1 cellular context compared by ENCODE assay signal in the genomic region with DNA sequence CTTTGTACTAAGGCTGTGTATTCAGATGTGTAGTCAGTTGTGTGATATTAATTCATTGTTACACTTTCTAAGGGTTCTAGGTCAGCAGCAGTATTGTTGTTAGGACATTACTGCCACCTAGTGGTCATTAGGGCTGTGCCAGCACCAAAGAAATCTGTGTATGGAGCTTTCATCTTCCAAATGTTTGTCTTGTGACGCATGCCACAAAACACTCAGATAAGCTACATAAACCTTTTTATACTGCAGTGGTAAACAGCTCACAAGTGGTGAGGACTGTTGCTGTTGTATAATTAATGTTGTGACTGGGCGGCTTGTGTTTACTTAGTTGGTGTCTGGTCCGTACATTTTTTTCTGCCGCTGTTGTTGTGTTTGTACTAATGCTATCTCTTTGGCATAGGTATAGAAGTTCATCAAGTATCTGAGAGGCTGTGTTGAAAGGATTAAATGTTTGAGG.
TF ChIP-seq lines count a peak whose summit lies in the region.

No MANE protein-coding gene starts in this region.

TF ChIP-seq in HepG2, 621 proteins besides CTCF, POLR2A, EP300 and RAD21 (continued from another document and continues in another):
- TF ChIP-seq, protein P1, sequence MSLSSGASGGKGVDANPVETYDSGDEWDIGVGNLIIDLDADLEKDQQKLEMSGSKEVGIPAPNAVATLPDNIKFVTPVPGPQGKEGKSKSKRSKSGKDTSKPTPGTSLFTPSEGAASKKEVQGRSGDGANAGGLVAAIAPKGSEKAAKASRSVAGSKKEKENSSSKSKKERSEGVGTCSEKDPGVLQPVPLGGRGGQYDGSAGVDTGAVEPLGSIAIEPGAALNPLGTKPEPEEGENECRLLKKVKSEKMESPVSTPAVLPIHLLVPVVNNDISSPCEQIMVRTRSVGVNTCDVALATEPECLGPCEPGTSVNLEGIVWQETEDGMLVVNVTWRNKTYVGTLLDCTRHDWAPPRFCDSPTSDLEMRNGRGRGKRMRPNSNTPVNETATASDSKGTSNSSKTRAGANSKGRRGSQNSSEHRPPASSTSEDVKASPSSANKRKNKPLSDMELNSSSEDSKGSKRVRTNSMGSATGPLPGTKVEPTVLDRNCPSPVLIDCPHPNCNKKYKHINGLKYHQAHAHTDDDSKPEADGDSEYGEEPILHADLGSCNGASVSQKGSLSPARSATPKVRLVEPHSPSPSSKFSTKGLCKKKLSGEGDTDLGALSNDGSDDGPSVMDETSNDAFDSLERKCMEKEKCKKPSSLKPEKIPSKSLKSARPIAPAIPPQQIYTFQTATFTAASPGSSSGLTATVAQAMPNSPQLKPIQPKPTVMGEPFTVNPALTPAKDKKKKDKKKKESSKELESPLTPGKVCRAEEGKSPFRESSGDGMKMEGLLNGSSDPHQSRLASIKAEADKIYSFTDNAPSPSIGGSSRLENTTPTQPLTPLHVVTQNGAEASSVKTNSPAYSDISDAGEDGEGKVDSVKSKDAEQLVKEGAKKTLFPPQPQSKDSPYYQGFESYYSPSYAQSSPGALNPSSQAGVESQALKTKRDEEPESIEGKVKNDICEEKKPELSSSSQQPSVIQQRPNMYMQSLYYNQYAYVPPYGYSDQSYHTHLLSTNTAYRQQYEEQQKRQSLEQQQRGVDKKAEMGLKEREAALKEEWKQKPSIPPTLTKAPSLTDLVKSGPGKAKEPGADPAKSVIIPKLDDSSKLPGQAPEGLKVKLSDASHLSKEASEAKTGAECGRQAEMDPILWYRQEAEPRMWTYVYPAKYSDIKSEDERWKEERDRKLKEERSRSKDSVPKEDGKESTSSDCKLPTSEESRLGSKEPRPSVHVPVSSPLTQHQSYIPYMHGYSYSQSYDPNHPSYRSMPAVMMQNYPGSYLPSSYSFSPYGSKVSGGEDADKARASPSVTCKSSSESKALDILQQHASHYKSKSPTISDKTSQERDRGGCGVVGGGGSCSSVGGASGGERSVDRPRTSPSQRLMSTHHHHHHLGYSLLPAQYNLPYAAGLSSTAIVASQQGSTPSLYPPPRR (CRISPR knock-in tag; IDR thresholded peaks at IDR 0.05; ENCODE audit: borderline replicate concordance): peak; percentile 26; the same call in 1 of the 2 replicates
- TF ChIP-seq, protein P2, sequence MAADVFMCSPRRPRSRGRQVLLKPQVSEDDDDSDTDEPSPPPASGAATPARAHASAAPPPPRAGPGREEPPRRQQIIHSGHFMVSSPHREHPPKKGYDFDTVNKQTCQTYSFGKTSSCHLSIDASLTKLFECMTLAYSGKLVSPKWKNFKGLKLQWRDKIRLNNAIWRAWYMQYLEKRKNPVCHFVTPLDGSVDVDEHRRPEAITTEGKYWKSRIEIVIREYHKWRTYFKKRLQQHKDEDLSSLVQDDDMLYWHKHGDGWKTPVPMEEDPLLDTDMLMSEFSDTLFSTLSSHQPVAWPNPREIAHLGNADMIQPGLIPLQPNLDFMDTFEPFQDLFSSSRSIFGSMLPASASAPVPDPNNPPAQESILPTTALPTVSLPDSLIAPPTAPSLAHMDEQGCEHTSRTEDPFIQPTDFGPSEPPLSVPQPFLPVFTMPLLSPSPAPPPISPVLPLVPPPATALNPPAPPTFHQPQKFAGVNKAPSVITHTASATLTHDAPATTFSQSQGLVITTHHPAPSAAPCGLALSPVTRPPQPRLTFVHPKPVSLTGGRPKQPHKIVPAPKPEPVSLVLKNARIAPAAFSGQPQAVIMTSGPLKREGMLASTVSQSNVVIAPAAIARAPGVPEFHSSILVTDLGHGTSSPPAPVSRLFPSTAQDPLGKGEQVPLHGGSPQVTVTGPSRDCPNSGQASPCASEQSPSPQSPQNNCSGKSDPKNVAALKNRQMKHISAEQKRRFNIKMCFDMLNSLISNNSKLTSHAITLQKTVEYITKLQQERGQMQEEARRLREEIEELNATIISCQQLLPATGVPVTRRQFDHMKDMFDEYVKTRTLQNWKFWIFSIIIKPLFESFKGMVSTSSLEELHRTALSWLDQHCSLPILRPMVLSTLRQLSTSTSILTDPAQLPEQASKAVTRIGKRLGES (CRISPR knock-in tag; IDR thresholded peaks at IDR 0.05; ENCODE audit: borderline replicate concordance): no peak
- TF ChIP-seq, protein P3, sequence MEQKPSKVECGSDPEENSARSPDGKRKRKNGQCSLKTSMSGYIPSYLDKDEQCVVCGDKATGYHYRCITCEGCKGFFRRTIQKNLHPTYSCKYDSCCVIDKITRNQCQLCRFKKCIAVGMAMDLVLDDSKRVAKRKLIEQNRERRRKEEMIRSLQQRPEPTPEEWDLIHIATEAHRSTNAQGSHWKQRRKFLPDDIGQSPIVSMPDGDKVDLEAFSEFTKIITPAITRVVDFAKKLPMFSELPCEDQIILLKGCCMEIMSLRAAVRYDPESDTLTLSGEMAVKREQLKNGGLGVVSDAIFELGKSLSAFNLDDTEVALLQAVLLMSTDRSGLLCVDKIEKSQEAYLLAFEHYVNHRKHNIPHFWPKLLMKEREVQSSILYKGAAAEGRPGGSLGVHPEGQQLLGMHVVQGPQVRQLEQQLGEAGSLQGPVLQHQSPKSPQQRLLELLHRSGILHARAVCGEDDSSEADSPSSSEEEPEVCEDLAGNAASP (CRISPR knock-in tag; IDR thresholded peaks at IDR 0.05; ENCODE audit: borderline replicate concordance): peak; percentile 45; the same call in 1 of the 2 replicates
- TF ChIP-seq CBX2 (IDR thresholded peaks at IDR 0.05; ENCODE audit: low read depth, low read length) (no peak), CBX2 (CRISPR knock-in tag; IDR thresholded peaks at IDR 0.05; ENCODE audit: low read depth) (no peak), AGO1 (IDR thresholded peaks at IDR 0.05; ENCODE audit: low read depth, low read length, poor library complexity, severe bottlenecking) (no peak), GFI1 (CRISPR knock-in tag; IDR thresholded peaks at IDR 0.05; ENCODE audit: borderline replicate concordance) (peak; percentile 68; the same call in 1 of the 2 replicates), RFXANK (CRISPR knock-in tag; IDR thresholded peaks at IDR 0.05) (no peak), ZNF251 (CRISPR knock-in tag; IDR thresholded peaks at IDR 0.05) (no peak), RBAK (CRISPR knock-in tag; IDR thresholded peaks at IDR 0.05) (no peak), ZNF777 (CRISPR knock-in tag; IDR thresholded peaks at IDR 0.05) (no peak), MBD4 (IDR thresholded peaks at IDR 0.05; ENCODE audit: borderline replicate concordance, low read length) (no peak), KDM5A (IDR thresholded peaks at IDR 0.05; ENCODE audit: borderline replicate concordance, low read length) (peak; percentile 30; the same call in 1 of the 2 replicates), SRSF9 (IDR thresholded peaks at IDR 0.05; ENCODE audit: borderline replicate concordance, insufficient read depth, low read depth, low read length, poor library complexity, severe bottlenecking) (no peak), MAZ (IDR thresholded peaks at IDR 0.05; ENCODE audit: borderline replicate concordance, low read depth, low read length) (no peak), MAZ (CRISPR knock-in tag; IDR thresholded peaks at IDR 0.05; ENCODE audit: low read depth) (no peak), SOX6 (IDR thresholded peaks at IDR 0.05) (no peak), SOX6 (CRISPR knock-in tag; IDR thresholded peaks at IDR 0.05) (peak; percentile 78), PAX8 (CRISPR knock-in tag; IDR thresholded peaks at IDR 0.05; ENCODE audit: borderline replicate concordance) (no peak), SKI (IDR thresholded peaks at IDR 0.05; ENCODE audit: partially characterized antibody) (peak; percentile 89), SALL1 (CRISPR knock-in tag; IDR thresholded peaks at IDR 0.05) (peak; percentile 55; the same call in 1 of the 2 replicates), NFIB (CRISPR knock-in tag; IDR thresholded peaks at IDR 0.05; ENCODE audit: borderline replicate concordance) (no peak)
- TF ChIP-seq, protein P4, sequence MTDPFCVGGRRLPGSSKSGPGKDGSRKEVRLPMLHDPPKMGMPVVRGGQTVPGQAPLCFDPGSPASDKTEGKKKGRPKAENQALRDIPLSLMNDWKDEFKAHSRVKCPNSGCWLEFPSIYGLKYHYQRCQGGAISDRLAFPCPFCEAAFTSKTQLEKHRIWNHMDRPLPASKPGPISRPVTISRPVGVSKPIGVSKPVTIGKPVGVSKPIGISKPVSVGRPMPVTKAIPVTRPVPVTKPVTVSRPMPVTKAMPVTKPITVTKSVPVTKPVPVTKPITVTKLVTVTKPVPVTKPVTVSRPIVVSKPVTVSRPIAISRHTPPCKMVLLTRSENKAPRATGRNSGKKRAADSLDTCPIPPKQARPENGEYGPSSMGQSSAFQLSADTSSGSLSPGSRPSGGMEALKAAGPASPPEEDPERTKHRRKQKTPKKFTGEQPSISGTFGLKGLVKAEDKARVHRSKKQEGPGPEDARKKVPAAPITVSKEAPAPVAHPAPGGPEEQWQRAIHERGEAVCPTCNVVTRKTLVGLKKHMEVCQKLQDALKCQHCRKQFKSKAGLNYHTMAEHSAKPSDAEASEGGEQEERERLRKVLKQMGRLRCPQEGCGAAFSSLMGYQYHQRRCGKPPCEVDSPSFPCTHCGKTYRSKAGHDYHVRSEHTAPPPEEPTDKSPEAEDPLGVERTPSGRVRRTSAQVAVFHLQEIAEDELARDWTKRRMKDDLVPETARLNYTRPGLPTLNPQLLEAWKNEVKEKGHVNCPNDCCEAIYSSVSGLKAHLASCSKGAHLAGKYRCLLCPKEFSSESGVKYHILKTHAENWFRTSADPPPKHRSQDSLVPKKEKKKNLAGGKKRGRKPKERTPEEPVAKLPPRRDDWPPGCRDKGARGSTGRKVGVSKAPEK (CRISPR knock-in tag; IDR thresholded peaks at IDR 0.05; ENCODE audit: borderline replicate concordance): no peak
- TF ChIP-seq, protein P5, sequence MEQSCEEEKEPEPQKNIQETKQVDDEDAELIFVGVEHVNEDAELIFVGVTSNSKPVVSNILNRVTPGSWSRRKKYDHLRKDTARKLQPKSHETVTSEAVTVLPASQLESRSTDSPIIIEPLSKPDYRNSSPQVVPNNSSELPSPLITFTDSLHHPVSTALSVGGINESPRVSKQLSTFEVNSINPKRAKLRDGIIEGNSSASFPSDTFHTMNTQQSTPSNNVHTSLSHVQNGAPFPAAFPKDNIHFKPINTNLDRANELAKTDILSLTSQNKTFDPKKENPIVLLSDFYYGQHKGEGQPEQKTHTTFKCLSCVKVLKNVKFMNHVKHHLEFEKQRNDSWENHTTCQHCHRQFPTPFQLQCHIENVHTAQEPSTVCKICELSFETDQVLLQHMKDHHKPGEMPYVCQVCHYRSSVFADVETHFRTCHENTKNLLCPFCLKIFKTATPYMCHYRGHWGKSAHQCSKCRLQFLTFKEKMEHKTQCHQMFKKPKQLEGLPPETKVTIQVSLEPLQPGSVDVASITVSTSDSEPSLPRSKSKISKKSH (CRISPR knock-in tag; IDR thresholded peaks at IDR 0.05; ENCODE audit: borderline replicate concordance): no peak
- TF ChIP-seq, protein P6, sequence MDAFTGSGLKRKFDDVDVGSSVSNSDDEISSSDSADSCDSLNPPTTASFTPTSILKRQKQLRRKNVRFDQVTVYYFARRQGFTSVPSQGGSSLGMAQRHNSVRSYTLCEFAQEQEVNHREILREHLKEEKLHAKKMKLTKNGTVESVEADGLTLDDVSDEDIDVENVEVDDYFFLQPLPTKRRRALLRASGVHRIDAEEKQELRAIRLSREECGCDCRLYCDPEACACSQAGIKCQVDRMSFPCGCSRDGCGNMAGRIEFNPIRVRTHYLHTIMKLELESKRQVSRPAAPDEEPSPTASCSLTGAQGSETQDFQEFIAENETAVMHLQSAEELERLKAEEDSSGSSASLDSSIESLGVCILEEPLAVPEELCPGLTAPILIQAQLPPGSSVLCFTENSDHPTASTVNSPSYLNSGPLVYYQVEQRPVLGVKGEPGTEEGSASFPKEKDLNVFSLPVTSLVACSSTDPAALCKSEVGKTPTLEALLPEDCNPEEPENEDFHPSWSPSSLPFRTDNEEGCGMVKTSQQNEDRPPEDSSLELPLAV (CRISPR knock-in tag; conservative IDR thresholded peaks at IDR 0.05; ENCODE audit: low read depth): no peak
- TF ChIP-seq, protein P7, sequence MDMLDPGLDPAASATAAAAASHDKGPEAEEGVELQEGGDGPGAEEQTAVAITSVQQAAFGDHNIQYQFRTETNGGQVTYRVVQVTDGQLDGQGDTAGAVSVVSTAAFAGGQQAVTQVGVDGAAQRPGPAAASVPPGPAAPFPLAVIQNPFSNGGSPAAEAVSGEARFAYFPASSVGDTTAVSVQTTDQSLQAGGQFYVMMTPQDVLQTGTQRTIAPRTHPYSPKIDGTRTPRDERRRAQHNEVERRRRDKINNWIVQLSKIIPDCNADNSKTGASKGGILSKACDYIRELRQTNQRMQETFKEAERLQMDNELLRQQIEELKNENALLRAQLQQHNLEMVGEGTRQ (IDR thresholded peaks at IDR 0.05; ENCODE audit: low read depth, low read length): no peak
- TF ChIP-seq, protein P7 (CRISPR knock-in tag; IDR thresholded peaks at IDR 0.05; ENCODE audit: borderline replicate concordance): no peak
- TF ChIP-seq, protein P8, sequence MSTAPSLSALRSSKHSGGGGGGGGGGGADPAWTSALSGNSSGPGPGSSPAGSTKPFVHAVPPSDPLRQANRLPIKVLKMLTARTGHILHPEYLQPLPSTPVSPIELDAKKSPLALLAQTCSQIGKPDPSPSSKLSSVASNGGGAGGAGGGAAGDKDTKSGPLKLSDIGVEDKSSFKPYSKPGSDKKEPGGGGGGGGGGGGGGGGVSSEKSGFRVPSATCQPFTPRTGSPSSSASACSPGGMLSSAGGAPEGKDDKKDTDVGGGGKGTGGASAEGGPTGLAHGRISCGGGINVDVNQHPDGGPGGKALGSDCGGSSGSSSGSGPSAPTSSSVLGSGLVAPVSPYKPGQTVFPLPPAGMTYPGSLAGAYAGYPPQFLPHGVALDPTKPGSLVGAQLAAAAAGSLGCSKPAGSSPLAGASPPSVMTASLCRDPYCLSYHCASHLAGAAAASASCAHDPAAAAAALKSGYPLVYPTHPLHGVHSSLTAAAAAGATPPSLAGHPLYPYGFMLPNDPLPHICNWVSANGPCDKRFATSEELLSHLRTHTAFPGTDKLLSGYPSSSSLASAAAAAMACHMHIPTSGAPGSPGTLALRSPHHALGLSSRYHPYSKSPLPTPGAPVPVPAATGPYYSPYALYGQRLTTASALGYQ (CRISPR knock-in tag; IDR thresholded peaks at IDR 0.05): peak; percentile 66; the same call in 1 of the 2 replicates
